ENCODE assay signal across 12 cellular contexts in genomic region chr7:116548506-116548905, GRCh38. TPM values are rescaled to one million over a fixed set of nuclear protein-coding genes. Genes with fewer than 3 reads are reported as not detected.
DNase-seq lines count a peak whose midpoint lies in the region; ATAC-seq, FAIRE-seq and TF ChIP-seq lines count a peak whose summit lies in the region.
"Had no signal": no experiment of that assay in that cellular context is flagged by ENCODE, and none has a peak within 500 bp of the region (broad histone marks: within the 10 kb centered on the region; RNA-seq: fewer than 3 reads in every experiment).

No MANE protein-coding gene starts in this region.

- no peak overlapping the region for H3K4me3 Mint-ChIP-seq in stimulated activated effector memory CD8-positive, alpha-beta T cell treated with anti-CD3 and anti-CD28 coated beads, Interleukin-12 subunit alpha, Interleukin-12 subunit beta, amount 100 ng/mL, for 72 hours
- H3K4me3 Mint-ChIP-seq: activated CD4-positive, alpha-beta T cell treated with anti-CD3 and anti-CD28 coated beads, Interleukin-2, amount 10 ng/mL, durations not matched to agents 7 days and 5 days had no signal

- intact Hi-C loops in testis (cut with DNase I; ENCODE audit: low total_unique reads): no loop called here

- no peak for TF ChIP-seq CTCF in testis (IDR thresholded peaks at IDR 0.05)

- peaks cover 98% of the 10 kb centered on the region for H3K36me3 ChIP-seq in SK-N-MC (ENCODE audit: insufficient read depth, low read length)
- no peaks in the 10 kb centered on the region for H3K36me3 ChIP-seq in testis (ENCODE audit: low read depth, missing control alignments)

- H3K4me1 ChIP-seq in testis: no peaks in the 10 kb centered on the region

- H3K9me3 ChIP-seq in SK-N-MC (ENCODE audit: low read depth, low read length) (no peaks in the 10 kb centered on the region), testis (no peaks in the 10 kb centered on the region)

- peak; percentile 88 for ATAC-seq in GM19463 (IDR thresholded peaks at IDR 0.05; ENCODE audit: unreplicated experiment)
- peak; percentile 93 for ATAC-seq in HG03025 (IDR thresholded peaks at IDR 0.05; ENCODE audit: low FRiP score, unreplicated experiment)
- no peak for ATAC-seq in stimulated activated effector memory CD8-positive, alpha-beta T cell treated with anti-CD3 and anti-CD28 coated beads, Interleukin-12 subunit alpha, Interleukin-12 subunit beta, amount 100 ng/mL, for 72 hours
- ATAC-seq: sciatic nerve had no signal

- TF ChIP-seq POLR2A in GM12891 (IDR thresholded peaks at IDR 0.05; ENCODE audit: low read depth, low read length): no peak
- no peak for TF ChIP-seq POLR2A in testis (IDR thresholded peaks at IDR 0.05)

- 88 to 95% methylated on average over 3 of the region's 3 CpGs for WGBS in testis, 2 donors

- H3K4me1 Mint-ChIP-seq in stimulated activated effector memory CD8-positive, alpha-beta T cell treated with anti-CD3 and anti-CD28 coated beads, Interleukin-12 subunit alpha, Interleukin-12 subunit beta, amount 100 ng/mL, for 72 hours: no peaks in the 10 kb centered on the region
- H3K4me1 Mint-ChIP-seq: activated CD4-positive, alpha-beta T cell treated with anti-CD3 and anti-CD28 coated beads, Interleukin-2, amount 10 ng/mL, durations not matched to agents 7 days and 5 days had no signal

- H3K27me3 ChIP-seq in testis: no peaks in the 10 kb centered on the region

- no peaks in the 10 kb centered on the region for H3K9me3 Mint-ChIP-seq in stimulated activated effector memory CD8-positive, alpha-beta T cell treated with anti-CD3 and anti-CD28 coated beads, Interleukin-12 subunit alpha, Interleukin-12 subunit beta, amount 100 ng/mL, for 72 hours
- H3K9me3 Mint-ChIP-seq: activated CD4-positive, alpha-beta T cell treated with anti-CD3 and anti-CD28 coated beads, Interleukin-2, amount 10 ng/mL, durations not matched to agents 7 days and 5 days had no signal

- H3K27ac ChIP-seq in SK-N-MC (peak overlapping the region; percentile 40; the same call in 1 of the 2 replicates), testis (no peak overlapping the region)
- H3K27ac ChIP-seq: C4-2B had no signal

- H3K4me3 ChIP-seq in SK-N-MC (no peak overlapping the region), testis (no peak overlapping the region)

- FAIRE-seq in GM12891 (lab: Jason Lieb, UNC): no peak

- no peak for DNase-seq in GM12891 (ENCODE audit: insufficient read length, low spot score)
- DNase-seq in SK-N-MC (ENCODE audit: low read depth, low spot score): no peak
- no peak for DNase-seq in ureter (ENCODE audit: low spot score)
- no peak for DNase-seq in testis
- no peak for DNase-seq in stimulated activated effector memory CD8-positive, alpha-beta T cell treated with anti-CD3 and anti-CD28 coated beads, Interleukin-12 subunit alpha, Interleukin-12 subunit beta, amount 100 ng/mL, for 72 hours (ENCODE audit: low spot score in 2 of 2)
- DNase-seq in OCI-M2 (lab: John Stamatoyannopoulos, UW; ENCODE audit: unreplicated experiment): no peak
- DNase-seq: activated CD4-positive, alpha-beta T cell treated with anti-CD3 and anti-CD28 coated beads, Interleukin-2, amount 10 ng/mL, durations not matched to agents 7 days and 5 days had no signal

- no peaks in the 10 kb centered on the region for H3K36me3 Mint-ChIP-seq in stimulated activated effector memory CD8-positive, alpha-beta T cell treated with anti-CD3 and anti-CD28 coated beads, Interleukin-12 subunit alpha, Interleukin-12 subunit beta, amount 100 ng/mL, for 72 hours

- no peak overlapping the region for H3K27ac Mint-ChIP-seq in stimulated activated effector memory CD8-positive, alpha-beta T cell treated with anti-CD3 and anti-CD28 coated beads, Interleukin-12 subunit alpha, Interleukin-12 subunit beta, amount 100 ng/mL, for 72 hours
- H3K27ac Mint-ChIP-seq: activated CD4-positive, alpha-beta T cell treated with anti-CD3 and anti-CD28 coated beads, Interleukin-2, amount 10 ng/mL, durations not matched to agents 7 days and 5 days had no signal

- no peak overlapping the region for H3K9ac ChIP-seq in SK-N-MC (ENCODE audit: insufficient read length)

TF ChIP-seq in GM12891, 5 proteins besides CTCF, POLR2A, EP300 and RAD21:
- TF ChIP-seq SPI1 (IDR thresholded peaks at IDR 0.05; ENCODE audit: low read depth, low read length) (peak; percentile 95), POLR2AphosphoS5 (IDR thresholded peaks at IDR 0.05; ENCODE audit: low read depth, low read length) (no peak)

RNA-seq across cellular contexts. Expression of gene CAV1, which starts 23.7 kb away (rescaled TPM):
- 0.51 TPM for polyA plus RNA-seq in GM12891 (2012; ENCODE audit: low read depth, missing spikeins)
- 127 TPM for total RNA-seq in ureter
- 10 to 100 TPM; 33.1 to 39.9 TPM for total RNA-seq in testis
- polyA plus RNA-seq in testis (ENCODE audit: insufficient read depth, low read depth, low replicate concordance): 84.2 TPM
- total RNA-seq: activated CD4-positive, alpha-beta T cell treated with anti-CD3 and anti-CD28 coated beads, Interleukin-2, amount 10 ng/mL, durations not matched to agents 7 days and 5 days; OCI-LY7 had no signal

RNA-seq across cellular contexts. Expression of gene CAV2, which starts 49.0 kb away (rescaled TPM):
- polyA plus RNA-seq in GM12891 (2012; ENCODE audit: low read depth, missing spikeins): 0.04 TPM
- total RNA-seq in ureter (64.4 TPM), testis (10 to 100 TPM; 33.0 to 40.2 TPM)
- 33.5 TPM for polyA plus RNA-seq in testis (ENCODE audit: insufficient read depth, low read depth, low replicate concordance)
- total RNA-seq: activated CD4-positive, alpha-beta T cell treated with anti-CD3 and anti-CD28 coated beads, Interleukin-2, amount 10 ng/mL, durations not matched to agents 7 days and 5 days; OCI-LY7 had no signal
